1 cellular context compared by ENCODE assay signal in the genomic region with DNA sequence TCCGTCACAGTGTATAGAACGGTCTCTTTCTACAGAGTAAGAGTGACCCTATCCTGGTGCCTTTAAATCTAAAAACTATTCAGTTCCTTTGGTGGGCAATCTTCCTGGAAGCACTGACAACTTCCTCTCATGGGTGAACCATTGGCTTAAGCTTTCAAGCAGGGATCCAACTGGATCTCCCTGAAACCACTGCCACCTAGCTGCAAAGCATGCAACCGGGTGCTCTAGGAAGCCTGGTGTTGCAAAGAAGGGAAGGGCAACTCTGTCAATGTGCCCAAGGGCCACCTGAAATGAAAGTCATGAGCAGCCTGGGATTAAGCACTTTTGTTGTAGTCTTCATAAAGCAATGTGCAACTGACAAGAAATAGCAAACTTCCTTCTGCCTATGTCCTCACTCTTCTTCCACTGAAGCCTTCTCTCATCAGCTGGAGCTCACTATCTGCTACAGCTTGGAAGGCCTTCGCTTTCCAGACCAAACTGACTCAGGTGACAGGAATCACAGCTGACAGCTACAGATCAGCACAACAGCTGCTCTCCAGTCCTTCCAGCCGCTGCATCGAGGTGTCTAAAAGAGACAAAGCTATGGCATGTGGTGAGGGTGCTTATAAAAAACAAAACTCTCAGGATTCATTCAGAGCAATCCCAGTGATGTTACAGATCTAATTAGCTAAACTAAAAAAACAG.
TF ChIP-seq lines count a peak whose summit lies in the region.

No MANE protein-coding gene starts in this region.

TF ChIP-seq in H1, 55 proteins besides CTCF, POLR2A, EP300 and RAD21:
- TF ChIP-seq GTF2F1 (IDR thresholded peaks at IDR 0.05; ENCODE audit: borderline replicate concordance, low read depth, low read length) = no peak
- TF ChIP-seq, protein P1, sequence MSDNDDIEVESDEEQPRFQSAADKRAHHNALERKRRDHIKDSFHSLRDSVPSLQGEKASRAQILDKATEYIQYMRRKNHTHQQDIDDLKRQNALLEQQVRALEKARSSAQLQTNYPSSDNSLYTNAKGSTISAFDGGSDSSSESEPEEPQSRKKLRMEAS (IDR thresholded peaks at IDR 0.05) = peak; percentile 14; the same call in 1 of the 2 replicates
- TF ChIP-seq YY1 (IDR thresholded peaks at IDR 0.05; ENCODE audit: low read depth, low read length) = 0 out of 2 replicates have a peak, but pooled peaks have one; percentile 14
- no peak for TF ChIP-seq GABPA (IDR thresholded peaks at IDR 0.05; ENCODE audit: borderline replicate concordance, insufficient read depth, low read length)
- TF ChIP-seq TBP (IDR thresholded peaks at IDR 0.05; ENCODE audit: low read depth, low read length) = no peak
- no peak for TF ChIP-seq EGR1 (IDR thresholded peaks at IDR 0.05; ENCODE audit: borderline replicate concordance, low read depth, low read length)
- TF ChIP-seq FOSL1 (IDR thresholded peaks at IDR 0.05; ENCODE audit: insufficient read depth, low read depth, low read length) = no peak
